ENCODE assay signal across 8 cellular contexts in the genomic region with DNA sequence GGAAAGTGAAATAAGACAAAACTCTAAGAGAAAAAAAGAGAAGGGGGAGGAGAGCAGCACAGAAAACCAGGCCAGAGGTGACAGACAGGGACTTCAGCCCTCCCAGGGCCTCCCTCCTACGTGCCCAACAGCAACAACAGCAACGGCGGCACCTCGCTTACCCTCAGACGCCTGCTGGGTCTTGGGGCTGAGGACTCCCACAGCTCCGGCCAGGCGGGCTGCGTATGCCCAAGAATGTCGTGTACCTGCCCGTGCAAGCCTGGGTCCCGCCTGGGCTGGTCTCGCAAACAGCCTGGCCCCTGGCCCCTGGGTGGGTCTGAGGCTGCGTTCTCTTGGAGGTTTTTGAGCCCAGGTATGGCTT. TPM values are rescaled to one million over a fixed set of nuclear protein-coding genes. Genes with fewer than 3 reads are reported as not detected.
A peak's percentile ranks its signal among the peaks of the same experiment; 100 is the strongest.
DNase-seq lines count a peak whose midpoint lies in the region; ATAC-seq and TF ChIP-seq lines count a peak whose summit lies in the region.

No MANE protein-coding gene starts in this region.

- H3K9me3 ChIP-seq in RWPE2 (ENCODE audit: severe bottlenecking) = no peaks in the 10 kb centered on the region

- peak overlapping the region; percentile 79 for H3K27ac ChIP-seq in RWPE2 (ENCODE audit: poor library complexity, severe bottlenecking)

- peak overlapping the region; percentile 95 for H3K27ac Mint-ChIP-seq in stimulated activated effector memory CD8-positive, alpha-beta T cell treated with anti-CD3 and anti-CD28 coated beads, Interleukin-12 subunit alpha, Interleukin-12 subunit beta, amount 100 ng/mL, for 72 hours

- no peaks in the 10 kb centered on the region for H3K27me3 ChIP-seq in RWPE2 (ENCODE audit: insufficient read depth, poor library complexity, severe bottlenecking)

- peak; percentile 51 for ATAC-seq in RWPE2 (ENCODE audit: low read depth)
- ATAC-seq in left lobe of liver = peak; percentile 59
- peak; percentile 60 for ATAC-seq in stimulated activated effector memory CD8-positive, alpha-beta T cell treated with anti-CD3 and anti-CD28 coated beads, Interleukin-12 subunit alpha, Interleukin-12 subunit beta, amount 100 ng/mL, for 72 hours
- ATAC-seq in HG03045 (IDR thresholded peaks at IDR 0.05; ENCODE audit: unreplicated experiment) = no peak

- no peaks in the 10 kb centered on the region for H3K9me3 Mint-ChIP-seq in stimulated activated effector memory CD8-positive, alpha-beta T cell treated with anti-CD3 and anti-CD28 coated beads, Interleukin-12 subunit alpha, Interleukin-12 subunit beta, amount 100 ng/mL, for 72 hours

- TF ChIP-seq CTCF in GM12865 (IDR thresholded peaks at IDR 0.05; ENCODE audit: insufficient read depth, low read depth, low read length, missing control alignments) (no peak), RWPE2 (IDR thresholded peaks at IDR 0.05; ENCODE audit: poor library complexity, severe bottlenecking) (no peak), astrocyte of the cerebellum (IDR thresholded peaks at IDR 0.05; ENCODE audit: low read depth, low read length, missing control alignments) (no peak)

- H3K4me3 ChIP-seq in GM12865 (ENCODE audit: low read depth, low read length) (peak overlapping the region; percentile 89), RWPE2 (ENCODE audit: severe bottlenecking) (peak overlapping the region; percentile 36), astrocyte of the cerebellum (ENCODE audit: low read depth, low read length) (peak overlapping the region; percentile 58)

- H3K36me3 Mint-ChIP-seq in stimulated activated effector memory CD8-positive, alpha-beta T cell treated with anti-CD3 and anti-CD28 coated beads, Interleukin-12 subunit alpha, Interleukin-12 subunit beta, amount 100 ng/mL, for 72 hours = peaks cover 55% of the 10 kb centered on the region

- peaks cover 12% of the 10 kb centered on the region for H3K4me1 ChIP-seq in RWPE2 (ENCODE audit: insufficient read depth, poor library complexity, severe bottlenecking)

- H3K4me1 Mint-ChIP-seq in stimulated activated effector memory CD8-positive, alpha-beta T cell treated with anti-CD3 and anti-CD28 coated beads, Interleukin-12 subunit alpha, Interleukin-12 subunit beta, amount 100 ng/mL, for 72 hours = peaks cover 74% of the 10 kb centered on the region

- peaks cover 10% of the 10 kb centered on the region for H3K36me3 ChIP-seq in RWPE2 (ENCODE audit: low read depth)

- DNase-seq in GM12865 (ENCODE audit: low read depth) (peak; percentile 42), RWPE2 (ENCODE audit: low spot score) (no peak), astrocyte of the cerebellum (ENCODE audit: low read depth) (no peak), left lobe of liver (ENCODE audit: low spot score) (no peak), RKO (ENCODE audit: low spot score) (no peak), hepatic stellate cell (ENCODE audit: low spot score) (no peak)
- peak; percentile 38 to 69 for DNase-seq in stimulated activated effector memory CD8-positive, alpha-beta T cell treated with anti-CD3 and anti-CD28 coated beads, Interleukin-12 subunit alpha, Interleukin-12 subunit beta, amount 100 ng/mL, for 72 hours (ENCODE audit: low spot score in 2 of 2)

- H3K4me3 Mint-ChIP-seq in stimulated activated effector memory CD8-positive, alpha-beta T cell treated with anti-CD3 and anti-CD28 coated beads, Interleukin-12 subunit alpha, Interleukin-12 subunit beta, amount 100 ng/mL, for 72 hours = peak overlapping the region; percentile 93

- in situ Hi-C loops in astrocyte of the cerebellum (cut with HindIII; ENCODE audit: low sequenced_read_pairs) = no loop called here

RNA-seq across cellular contexts. Expression of a gene that starts 30.5 kb away (rescaled TPM):
- 37.5 TPM for total RNA-seq in left lobe of liver

RNA-seq across cellular contexts. Expression of a gene that starts 47.4 kb away (rescaled TPM):
- total RNA-seq in left lobe of liver = 20.3 TPM

Comparison
In these comparisons a context has a peak if more than half of its experiments do, and no peak if none do; other contexts are left out.
1. DNase-seq: peak in GM12865 (single experiment) and stimulated activated effector memory CD8-positive, alpha-beta T cell treated with anti-CD3 and anti-CD28 coated beads, Interleukin-12 subunit alpha, Interleukin-12 subunit beta, amount 100 ng/mL, for 72 hours (2 of 2); none in RWPE2 (single experiment), astrocyte of the cerebellum (single experiment), left lobe of liver (single experiment), RKO (single experiment) and hepatic stellate cell (single experiment).
2. H3K4me3 ChIP-seq: peak in every context shown above with its lines; median percentile 89 in GM12865; 58 in astrocyte of the cerebellum; 36 in RWPE2.